In genomic region chr3:151900460-151900859, GRCh38 we compare ENCODE assay signal across 15 cellular contexts. TPM values are rescaled to one million over a fixed set of nuclear protein-coding genes. Genes with fewer than 3 reads are reported as not detected.
"Had no signal": no experiment of that assay in that cellular context is flagged by ENCODE, and none has a peak within 500 bp of the region (broad histone marks: within the 10 kb centered on the region; RNA-seq: fewer than 3 reads in every experiment).

No MANE protein-coding gene starts in this region.

- DNase-seq: activated CD4-positive, alpha-beta T cell treated with anti-CD3 and anti-CD28 coated beads for 36 hours; activated CD8-positive, alpha-beta memory T cell treated with anti-CD3 and anti-CD28 coated beads, Interleukin-2, amount 50 U/mL, for 48 hours; activated CD8-positive, alpha-beta T cell treated with anti-CD3 and anti-CD28 coated beads, Interleukin-2, amount 10 ng/mL, durations not matched to agents 7 days and 5 days; hypothalamus; midbrain; naive B cell; occipital lobe; stimulated activated CD4-positive, alpha-beta T cell treated with anti-CD3 and anti-CD28 coated beads, Interleukin-4, amount 100 ng/mL, for 1 hour; stimulated activated CD8-positive, alpha-beta memory T cell treated with anti-CD3 and anti-CD28 coated beads, Interleukin-4, amount 100 ng/mL, for 48 hours; stimulated activated naive CD8-positive, alpha-beta T cell treated with anti-CD3 and anti-CD28 coated beads, Interleukin-15, Interleukin-2, amounts not matched to agents 100 U/mL and 50 U/mL, for 24 hours; upper lobe of left lung had no signal

- H3K9me3 Mint-ChIP-seq: naive B cell had no signal

- H3K27ac ChIP-seq: epithelial cell of prostate, suprapubic skin, upper lobe of left lung, VCaP had no signal

- H3K36me3 Mint-ChIP-seq: naive B cell had no signal

- H3K27ac Mint-ChIP-seq: activated CD4-positive, alpha-beta T cell treated with anti-CD3 and anti-CD28 coated beads for 36 hours; naive B cell had no signal

- ATAC-seq: activated CD4-positive, alpha-beta T cell treated with anti-CD3 and anti-CD28 coated beads for 36 hours; stimulated activated naive CD8-positive, alpha-beta T cell treated with anti-CD3 and anti-CD28 coated beads, Interleukin-15, Interleukin-2, amounts not matched to agents 100 U/mL and 50 U/mL, for 24 hours had no signal

- H3K4me3 Mint-ChIP-seq: activated CD4-positive, alpha-beta T cell treated with anti-CD3 and anti-CD28 coated beads for 36 hours; activated CD8-positive, alpha-beta T cell treated with anti-CD3 and anti-CD28 coated beads, Interleukin-2, amount 10 ng/mL, durations not matched to agents 7 days and 5 days; naive B cell had no signal

- H3K4me3 ChIP-seq: ascending aorta, suprapubic skin, upper lobe of left lung had no signal

- H3K27me3 Mint-ChIP-seq: naive B cell had no signal

- H3K27me3 ChIP-seq: ascending aorta, suprapubic skin, upper lobe of left lung had no signal

- H3K9me3 ChIP-seq: ascending aorta, suprapubic skin, upper lobe of left lung had no signal

- H3K36me3 ChIP-seq: ascending aorta, suprapubic skin, upper lobe of left lung had no signal

RNA-seq across cellular contexts. Expression of gene SUCNR1, which starts 27.0 kb away (rescaled TPM):
- total RNA-seq: activated CD4-positive, alpha-beta T cell treated with anti-CD3 and anti-CD28 coated beads for 36 hours; activated CD8-positive, alpha-beta T cell treated with anti-CD3 and anti-CD28 coated beads, Interleukin-2, amount 10 ng/mL, durations not matched to agents 7 days and 5 days had no signal
